ENCODE assay signal across 30 cellular contexts in the genomic region with DNA sequence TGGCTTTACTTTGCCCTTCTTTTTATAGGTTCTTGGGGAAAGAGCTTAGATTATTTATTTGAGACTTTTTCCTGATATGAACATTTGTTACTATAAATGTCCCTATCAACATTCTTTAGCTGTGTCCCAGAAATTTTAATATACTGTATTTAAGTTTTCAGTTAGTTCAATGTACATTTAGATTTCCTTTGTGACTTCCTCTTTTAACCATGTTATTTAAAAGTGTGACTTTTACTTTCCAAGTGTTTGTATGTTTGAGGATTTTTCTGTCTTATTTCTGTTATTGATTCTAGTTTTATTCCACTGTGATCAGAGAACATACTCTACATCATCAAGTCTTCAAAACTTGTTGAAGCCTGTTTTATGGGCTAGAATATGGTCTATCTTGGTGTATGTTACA.
"Had no signal": no experiment of that assay in that cellular context is flagged by ENCODE, and none has a peak within 500 bp of the region (broad histone marks: within the 10 kb centered on the region; RNA-seq: fewer than 3 reads in every experiment).

No MANE protein-coding gene starts in this region.

- H3K4me1 ChIP-seq: ascending aorta had no signal

- H3K36me3 ChIP-seq: ascending aorta, cardiac muscle cell, MG63 had no signal

- H3K27ac ChIP-seq: ascending aorta, cardiac muscle cell, PC-9, RWPE1 had no signal

- H3K4me3 Mint-ChIP-seq: activated CD4-positive, alpha-beta T cell treated with anti-CD3 and anti-CD28 coated beads, Interleukin-2, amount 10 ng/mL, durations not matched to agents 24 days and 14 days; activated CD8-positive, alpha-beta T cell treated with anti-CD3 and anti-CD28 coated beads for 36 hours; activated naive CD4-positive, alpha-beta T cell treated with anti-CD3 and anti-CD28 coated beads, Interleukin-2, amount 50 U/mL, for 24 hours; activated naive CD8-positive, alpha-beta T cell treated with anti-CD3 and anti-CD28 coated beads, Interleukin-2, amount 10 ng/mL, durations not matched to agents 7 days and 5 days; activated T-cell treated with anti-CD3 and anti-CD28 coated beads, Interleukin-2, amount 50 U/mL, for 24 hours; central memory CD8-positive, alpha-beta T cell had no signal

- H3K27ac Mint-ChIP-seq: activated CD4-positive, alpha-beta T cell treated with anti-CD3 and anti-CD28 coated beads, Interleukin-2, amount 10 ng/mL, durations not matched to agents 24 days and 14 days; activated CD8-positive, alpha-beta T cell treated with anti-CD3 and anti-CD28 coated beads for 36 hours; activated naive CD4-positive, alpha-beta T cell treated with anti-CD3 and anti-CD28 coated beads, Interleukin-2, amount 50 U/mL, for 24 hours; activated naive CD8-positive, alpha-beta T cell treated with anti-CD3 and anti-CD28 coated beads, Interleukin-2, amount 10 ng/mL, durations not matched to agents 7 days and 5 days; activated T-cell treated with anti-CD3 and anti-CD28 coated beads, Interleukin-2, amount 50 U/mL, for 24 hours; activated T-helper 2 cell treated with anti-CD3 and anti-CD28 coated beads, Interferon-gamma antibody, Interleukin-2, Interleukin-4, amounts not matched to agents 10 μg/mL and 5 μg/mL and 100 μg/mL, durations not matched to agents 14 hours and 24 hours and 36 hours had no signal

- H3K4me1 Mint-ChIP-seq: activated CD4-positive, alpha-beta T cell treated with anti-CD3 and anti-CD28 coated beads, Interleukin-2, amount 10 ng/mL, durations not matched to agents 24 days and 14 days; activated naive CD4-positive, alpha-beta T cell treated with anti-CD3 and anti-CD28 coated beads, Interleukin-2, amount 50 U/mL, for 24 hours; activated naive CD8-positive, alpha-beta T cell treated with anti-CD3 and anti-CD28 coated beads, Interleukin-2, amount 10 ng/mL, durations not matched to agents 7 days and 5 days; central memory CD8-positive, alpha-beta T cell had no signal

- DNase-seq: activated CD4-positive, alpha-beta T cell treated with anti-CD3 and anti-CD28 coated beads, Interleukin-2, amount 50 U/mL, for 4 hours; activated CD8-positive, alpha-beta T cell treated with anti-CD3 and anti-CD28 coated beads for 36 hours; activated gamma-delta T cell; activated naive CD4-positive, alpha-beta T cell treated with Interleukin-2 at 50 U/mL for 16 hours; activated naive CD8-positive, alpha-beta T cell treated with anti-CD3 and anti-CD28 coated beads, Interleukin-2, amount 10 ng/mL, durations not matched to agents 7 days and 5 days; activated T-cell treated with anti-CD3 and anti-CD28 coated beads, Interleukin-2, amount 50 U/mL, for 24 hours; amygdala; IMR-90; MG63; NCI-H1105; NCI-H1417 treated with DMSO at 0.1 percent for 48 hours; NCI-H187 treated with DMSO at 0.1 percent for 48 hours; NCI-H2081; NCI-H524 treated with DMSO at 0.1 percent for 48 hours; PC-9; SIG-M5; SW 1271; T-helper 1 cell; T-helper 2 cell; T1000 had no signal

- ATAC-seq: activated CD8-positive, alpha-beta T cell treated with anti-CD3 and anti-CD28 coated beads for 36 hours; K562; Right ventricle myocardium inferior; SK-N-SH treated with all-trans-retinoic acid at 6 μM for 48 hours had no signal

- H3K27me3 ChIP-seq: ascending aorta, cardiac muscle cell, MG63 had no signal

- H3K36me3 Mint-ChIP-seq: activated naive CD4-positive, alpha-beta T cell treated with anti-CD3 and anti-CD28 coated beads, Interleukin-2, amount 50 U/mL, for 24 hours; activated naive CD8-positive, alpha-beta T cell treated with anti-CD3 and anti-CD28 coated beads, Interleukin-2, amount 10 ng/mL, durations not matched to agents 7 days and 5 days had no signal

- H3K9me3 ChIP-seq: ascending aorta, MG63 had no signal

- H3K9me3 Mint-ChIP-seq: activated CD4-positive, alpha-beta T cell treated with anti-CD3 and anti-CD28 coated beads, Interleukin-2, amount 10 ng/mL, durations not matched to agents 24 days and 14 days; activated T-helper 2 cell treated with anti-CD3 and anti-CD28 coated beads, Interferon-gamma antibody, Interleukin-2, Interleukin-4, amounts not matched to agents 10 μg/mL and 5 μg/mL and 100 μg/mL, durations not matched to agents 14 hours and 24 hours and 36 hours had no signal

- H3K4me3 ChIP-seq: ascending aorta, cardiac muscle cell, K562, MG63, PC-9 had no signal

- H3K27me3 Mint-ChIP-seq: activated CD4-positive, alpha-beta T cell treated with anti-CD3 and anti-CD28 coated beads, Interleukin-2, amount 10 ng/mL, durations not matched to agents 24 days and 14 days; activated CD8-positive, alpha-beta T cell treated with anti-CD3 and anti-CD28 coated beads for 36 hours; activated naive CD8-positive, alpha-beta T cell treated with anti-CD3 and anti-CD28 coated beads, Interleukin-2, amount 10 ng/mL, durations not matched to agents 7 days and 5 days; activated T-cell treated with anti-CD3 and anti-CD28 coated beads, Interleukin-2, amount 50 U/mL, for 24 hours; central memory CD8-positive, alpha-beta T cell had no signal
